8 cellular contexts compared by ENCODE assay signal in genomic region chr2:232698552-232699091, GRCh38. TPM values are rescaled to one million over a fixed set of nuclear protein-coding genes. Genes with fewer than 3 reads are reported as not detected.
DNase-seq lines count a peak whose midpoint lies in the region; ATAC-seq, FAIRE-seq and TF ChIP-seq lines count a peak whose summit lies in the region.

No MANE protein-coding gene starts in this region.

- FAIRE-seq in RCC 7860 (lab: Jason Lieb, UNC) = no peak

- peak overlapping the region in 1 of 2 donors; percentile 98 for H3K27ac ChIP-seq in coronary artery

- H3K9me3 Mint-ChIP-seq in CD14-positive monocyte = peaks cover 0 to 6% (median 0%) of the 10 kb centered on the region in 7 donors
- no peaks in the 10 kb centered on the region for H3K9me3 Mint-ChIP-seq in natural killer cell treated with Interleukin-12 subunit alpha and Interleukin-12 subunit beta and Interleukin-15 and Interleukin-18, amount 100 ng/mL, for 72 hours

- H3K4me3 ChIP-seq in LNCaP clone FGC (ENCODE audit: low read depth, low read length) (peak overlapping the region; percentile 94), coronary artery (peak overlapping the region; percentile 97)

- peaks cover 34% of the 10 kb centered on the region for H3K4me1 Mint-ChIP-seq in CD14-positive monocyte
- peaks cover 31 to 33% of the 10 kb centered on the region in 2 donors for H3K4me1 Mint-ChIP-seq in natural killer cell treated with Interleukin-12 subunit alpha and Interleukin-12 subunit beta and Interleukin-15 and Interleukin-18, amount 100 ng/mL, for 72 hours (ENCODE audit: low read depth in 2 of 2)

- no peak for TF ChIP-seq CTCF in CD14-positive monocyte (IDR thresholded peaks at IDR 0.05)
- no peak for TF ChIP-seq CTCF in LNCaP clone FGC (IDR thresholded peaks at IDR 0.05; ENCODE audit: control insufficient read depth, extremely low read depth, insufficient read depth)
- no peak for TF ChIP-seq CTCF in coronary artery (IDR thresholded peaks at IDR 0.05)

- H3K27ac Mint-ChIP-seq in CD14-positive monocyte = peak overlapping the region in 4 of 7 donors; percentile 8 to 96 (median 69)
- peak overlapping the region; percentile 73 to 95 for H3K27ac Mint-ChIP-seq in natural killer cell treated with Interleukin-12 subunit alpha and Interleukin-12 subunit beta and Interleukin-15 and Interleukin-18, amount 100 ng/mL, for 72 hours

- DNase-seq in CD14-positive monocyte (ENCODE audit: low spot score) (no peak), LNCaP clone FGC (ENCODE audit: low read depth) (no peak), coronary artery (ENCODE audit: low spot score) (no peak), RCC 7860 (ENCODE audit: low spot score) (no peak), D341Med (ENCODE audit: low spot score) (no peak)
- no peak for DNase-seq in natural killer cell treated with Interleukin-12 subunit alpha and Interleukin-12 subunit beta and Interleukin-15 and Interleukin-18, amount 100 ng/mL, for 72 hours (ENCODE audit: low spot score)

- ATAC-seq in natural killer cell treated with Interleukin-12 subunit alpha and Interleukin-12 subunit beta and Interleukin-15 and Interleukin-18, amount 100 ng/mL, for 72 hours = no peak
- no peak for ATAC-seq in GM19351 (IDR thresholded peaks at IDR 0.05; ENCODE audit: unreplicated experiment)
- ATAC-seq in GM21447 (IDR thresholded peaks at IDR 0.05; ENCODE audit: unreplicated experiment) = no peak

- peak overlapping the region; percentile 39 to 96 for H3K4me3 Mint-ChIP-seq in CD14-positive monocyte
- peak overlapping the region; percentile 97 for H3K4me3 Mint-ChIP-seq in natural killer cell treated with Interleukin-12 subunit alpha and Interleukin-12 subunit beta and Interleukin-15 and Interleukin-18, amount 100 ng/mL, for 72 hours

- H3K27me3 Mint-ChIP-seq in CD14-positive monocyte (ENCODE audit: low read depth in 3 of 3) = peaks cover 0 to 5% (median 4%) of the 10 kb centered on the region in 3 donors
- H3K27me3 Mint-ChIP-seq in natural killer cell treated with Interleukin-12 subunit alpha and Interleukin-12 subunit beta and Interleukin-15 and Interleukin-18, amount 100 ng/mL, for 72 hours = no peaks in the 10 kb centered on the region

- intact Hi-C loops in CD14-positive monocyte (cut with micrococcal nuclease) = loop anchor here (10.0 kb wide), 2 partner anchors 144 to 1184 kb away; partner anchors contain the start of genes EIF4E2 (in 2 of the 2) and TIGD1 (in 2 of the 2)

- peaks cover 15 to 19% of the 10 kb centered on the region in 2 donors for H3K36me3 Mint-ChIP-seq in CD14-positive monocyte
- H3K36me3 Mint-ChIP-seq in natural killer cell treated with Interleukin-12 subunit alpha and Interleukin-12 subunit beta and Interleukin-15 and Interleukin-18, amount 100 ng/mL, for 72 hours = peaks cover 19% of the 10 kb centered on the region

RNA-seq across cellular contexts. Expression of gene GIGYF2, which starts 1.5 kb away (rescaled TPM):
- 10 to 100 TPM in 1 of 2 donors, 1 to 10 TPM in 1; 7.7 to 17.3 TPM for polyA plus RNA-seq in CD14-positive monocyte
- total RNA-seq in natural killer cell treated with Interleukin-12 subunit alpha and Interleukin-12 subunit beta and Interleukin-15 and Interleukin-18, amount 100 ng/mL, for 72 hours = 100 to 1,000 TPM in 1 of 2 donors, 10 to 100 TPM in 1; 91.5 to 101 TPM
